ENCODE assay signal across 13 cellular contexts in the genomic region with DNA sequence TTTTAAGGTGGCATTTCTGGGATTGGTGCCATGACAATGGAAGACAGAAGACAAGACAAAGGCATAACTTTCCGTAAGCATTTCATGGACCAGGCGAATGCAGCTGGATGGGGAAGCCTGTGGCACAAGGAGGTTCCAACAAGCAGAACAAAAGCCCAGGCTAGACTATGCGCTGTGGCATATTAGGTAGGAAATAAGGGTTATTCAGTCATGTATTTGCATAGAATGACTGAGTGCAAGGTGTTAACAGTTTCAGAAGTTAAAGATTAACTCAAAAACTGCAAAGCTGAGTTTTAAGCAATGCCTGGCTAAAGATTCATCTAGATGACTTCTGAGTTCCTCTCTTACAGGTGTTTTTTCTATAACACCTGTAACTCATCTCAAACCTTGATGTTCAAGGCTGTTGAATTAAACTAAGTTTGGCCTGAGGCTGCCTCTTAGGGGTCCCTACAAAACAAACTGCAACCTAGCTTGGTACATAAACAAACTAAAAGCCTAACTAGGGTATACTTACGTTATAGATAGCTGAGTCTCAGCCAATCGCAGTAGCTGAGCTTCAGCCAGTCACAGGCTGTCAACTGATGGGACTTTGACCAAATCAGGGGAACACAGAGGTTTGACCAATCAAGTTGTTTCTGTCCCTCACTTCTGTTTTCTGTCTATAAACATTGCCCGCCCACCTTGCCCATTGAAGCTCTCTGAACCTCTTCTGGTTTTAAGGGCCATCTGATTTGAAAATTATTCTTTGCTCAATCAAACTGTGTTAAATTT. TPM values are rescaled to one million over a fixed set of nuclear protein-coding genes. Genes with fewer than 3 reads are reported as not detected.
DNase-seq lines count a peak whose midpoint lies in the region; ATAC-seq and TF ChIP-seq lines count a peak whose summit lies in the region.
"Had no signal": no experiment of that assay in that cellular context is flagged by ENCODE, and none has a peak within 500 bp of the region (broad histone marks: within the 10 kb centered on the region; RNA-seq: fewer than 3 reads in every experiment).

No MANE protein-coding gene starts in this region.

- TF ChIP-seq CTCF in HFFc6 (IDR thresholded peaks at IDR 0.05) (no peak), foreskin keratinocyte (conservative IDR thresholded peaks at IDR 0.05) (no peak)

- H3K27ac Mint-ChIP-seq in HFFc6 = no peak overlapping the region
- H3K27ac Mint-ChIP-seq: activated naive CD8-positive, alpha-beta T cell had no signal

- no peaks in the 10 kb centered on the region for H3K9me3 Mint-ChIP-seq in HFFc6

- 0 out of 2 replicates have a peak, but pooled peaks cover 5% of the 10 kb centered on the region for H3K27me3 Mint-ChIP-seq in HFFc6 (ENCODE audit: insufficient read depth)

- DNase-seq in left lobe of liver (ENCODE audit: low spot score) (no peak), HFFc6 (no peak), foreskin keratinocyte (no peak), NCI-H2107 (lab: John Stamatoyannopoulos, UW) (no peak)
- DNase-seq in activated CD4-positive, CD25-positive, alpha-beta regulatory T cell (lab: John Stamatoyannopoulos, UW) = no peak
- DNase-seq: activated CD4-positive, alpha-beta T cell treated with anti-CD3 and anti-CD28 coated beads for 4 hours; heart right ventricle had no signal

- H3K27me3 ChIP-seq in foreskin keratinocyte = peaks cover 3% of the 10 kb centered on the region
- H3K27me3 ChIP-seq: dorsolateral prefrontal cortex, heart right ventricle had no signal

- H3K4me1 Mint-ChIP-seq in HFFc6 (ENCODE audit: low read depth) = no peaks in the 10 kb centered on the region

- peak; percentile 47 for ATAC-seq in GM18505 (IDR thresholded peaks at IDR 0.05; ENCODE audit: unreplicated experiment)
- peak; percentile 60 for ATAC-seq in GM21619 (IDR thresholded peaks at IDR 0.05; ENCODE audit: unreplicated experiment)
- peak; percentile 44 for ATAC-seq in HG03280 (IDR thresholded peaks at IDR 0.05; ENCODE audit: unreplicated experiment)
- ATAC-seq in left lobe of liver = peak; percentile 76
- no peak for ATAC-seq in foreskin keratinocyte

- H3K4me1 ChIP-seq in foreskin keratinocyte = no peaks in the 10 kb centered on the region

- no peak for TF ChIP-seq POLR2A in GM18505 (IDR thresholded peaks at IDR 0.05; ENCODE audit: borderline replicate concordance, extremely low read depth, insufficient read depth, insufficient read length)

- H3K36me3 Mint-ChIP-seq in HFFc6 (ENCODE audit: low read depth) = no peaks in the 10 kb centered on the region
- H3K36me3 Mint-ChIP-seq: activated naive CD8-positive, alpha-beta T cell had no signal

- H3K4me3 Mint-ChIP-seq in HFFc6 = no peak overlapping the region
- H3K4me3 Mint-ChIP-seq: activated naive CD8-positive, alpha-beta T cell had no signal

- no peak overlapping the region for H3K27ac ChIP-seq in foreskin keratinocyte
- H3K27ac ChIP-seq: dorsolateral prefrontal cortex, heart right ventricle, HL-60 had no signal

RNA-seq across cellular contexts. Expression of a gene that starts 52.2 kb away (rescaled TPM):
- total RNA-seq in left lobe of liver (2.5 TPM), foreskin keratinocyte (2.0 and 3.6 TPM in 2 replicates)
- total RNA-seq in HFFc6 (2021; fragmentation: NEBNext Ultra II Directional; extraction: Animal tissue kit (Norgen Biotek cat#: 25700)) = not detected
- polyA plus RNA-seq in foreskin keratinocyte = 1.5 and 2.9 TPM in 2 replicates
